ENCODE assay signal across 1 cellular context in the genomic region with DNA sequence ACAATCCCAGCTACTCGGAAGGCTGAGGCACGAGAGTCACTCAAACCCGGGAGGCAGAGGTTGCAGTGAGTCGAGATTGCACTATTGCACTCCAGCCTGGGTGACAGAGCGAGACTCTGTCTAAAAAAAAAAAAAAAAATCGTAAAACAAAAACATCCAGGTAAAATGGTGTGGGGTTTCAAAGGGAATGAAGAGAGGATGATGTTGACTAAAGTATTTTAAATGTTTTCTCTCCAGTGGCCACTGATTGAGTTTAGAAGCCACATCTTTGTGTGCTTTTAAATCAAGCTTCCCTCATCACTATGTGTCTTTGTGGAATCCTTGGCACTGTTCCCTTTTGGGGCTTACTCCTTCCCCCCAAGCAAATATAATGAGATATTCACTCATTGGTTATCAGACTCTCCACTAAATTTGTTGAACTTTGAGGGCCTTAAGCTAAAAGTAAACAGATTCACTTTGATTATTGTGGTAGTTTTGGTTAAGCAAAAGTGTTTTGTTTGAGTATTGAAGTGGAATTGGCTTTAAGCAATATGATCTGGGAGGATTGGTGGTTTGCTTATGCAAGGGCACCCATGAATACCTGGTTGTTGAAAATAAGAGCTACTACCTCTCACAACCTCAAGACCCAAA.
TF ChIP-seq lines count a peak whose summit lies in the region.

No MANE protein-coding gene starts in this region.

TF ChIP-seq in HepG2, 621 proteins besides CTCF, POLR2A, EP300 and RAD21 (continued from another document and continues in another):
- TF ChIP-seq, protein P1, sequence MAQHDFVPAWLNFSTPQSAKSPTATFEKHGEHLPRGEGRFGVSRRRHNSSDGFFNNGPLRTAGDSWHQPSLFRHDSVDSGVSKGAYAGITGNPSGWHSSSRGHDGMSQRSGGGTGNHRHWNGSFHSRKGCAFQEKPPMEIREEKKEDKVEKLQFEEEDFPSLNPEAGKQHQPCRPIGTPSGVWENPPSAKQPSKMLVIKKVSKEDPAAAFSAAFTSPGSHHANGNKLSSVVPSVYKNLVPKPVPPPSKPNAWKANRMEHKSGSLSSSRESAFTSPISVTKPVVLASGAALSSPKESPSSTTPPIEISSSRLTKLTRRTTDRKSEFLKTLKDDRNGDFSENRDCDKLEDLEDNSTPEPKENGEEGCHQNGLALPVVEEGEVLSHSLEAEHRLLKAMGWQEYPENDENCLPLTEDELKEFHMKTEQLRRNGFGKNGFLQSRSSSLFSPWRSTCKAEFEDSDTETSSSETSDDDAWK (CRISPR knock-in tag; IDR thresholded peaks at IDR 0.05): no peak
- no peak for TF ChIP-seq SRF (IDR thresholded peaks at IDR 0.05; ENCODE audit: low read depth, low read length)
- no peak for TF ChIP-seq TEAD2 (CRISPR knock-in tag; IDR thresholded peaks at IDR 0.05)
- TF ChIP-seq, protein P2, sequence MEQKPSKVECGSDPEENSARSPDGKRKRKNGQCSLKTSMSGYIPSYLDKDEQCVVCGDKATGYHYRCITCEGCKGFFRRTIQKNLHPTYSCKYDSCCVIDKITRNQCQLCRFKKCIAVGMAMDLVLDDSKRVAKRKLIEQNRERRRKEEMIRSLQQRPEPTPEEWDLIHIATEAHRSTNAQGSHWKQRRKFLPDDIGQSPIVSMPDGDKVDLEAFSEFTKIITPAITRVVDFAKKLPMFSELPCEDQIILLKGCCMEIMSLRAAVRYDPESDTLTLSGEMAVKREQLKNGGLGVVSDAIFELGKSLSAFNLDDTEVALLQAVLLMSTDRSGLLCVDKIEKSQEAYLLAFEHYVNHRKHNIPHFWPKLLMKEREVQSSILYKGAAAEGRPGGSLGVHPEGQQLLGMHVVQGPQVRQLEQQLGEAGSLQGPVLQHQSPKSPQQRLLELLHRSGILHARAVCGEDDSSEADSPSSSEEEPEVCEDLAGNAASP (CRISPR knock-in tag; IDR thresholded peaks at IDR 0.05; ENCODE audit: borderline replicate concordance): no peak
- no peak for TF ChIP-seq ZNF253 (CRISPR knock-in tag; IDR thresholded peaks at IDR 0.05; ENCODE audit: borderline replicate concordance)
- 0 out of 2 replicates have a peak, but pooled peaks have one; percentile 24 for TF ChIP-seq HOXD1 (CRISPR knock-in tag; IDR thresholded peaks at IDR 0.05)
- no peak for TF ChIP-seq MIER3 (CRISPR knock-in tag; IDR thresholded peaks at IDR 0.05; ENCODE audit: borderline replicate concordance)
- no peak for TF ChIP-seq ZNF282 (IDR thresholded peaks at IDR 0.05; ENCODE audit: partially characterized antibody)
- TF ChIP-seq ZNF451 (CRISPR knock-in tag; IDR thresholded peaks at IDR 0.05): no peak
- TF ChIP-seq CEBPB (IDR thresholded peaks at IDR 0.05; ENCODE audit: borderline replicate concordance, low read depth, low read length): no peak
- TF ChIP-seq, protein P3, sequence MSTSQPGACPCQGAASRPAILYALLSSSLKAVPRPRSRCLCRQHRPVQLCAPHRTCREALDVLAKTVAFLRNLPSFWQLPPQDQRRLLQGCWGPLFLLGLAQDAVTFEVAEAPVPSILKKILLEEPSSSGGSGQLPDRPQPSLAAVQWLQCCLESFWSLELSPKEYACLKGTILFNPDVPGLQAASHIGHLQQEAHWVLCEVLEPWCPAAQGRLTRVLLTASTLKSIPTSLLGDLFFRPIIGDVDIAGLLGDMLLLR (CRISPR knock-in tag; IDR thresholded peaks at IDR 0.05): no peak
- no peak for TF ChIP-seq ZNF350 (CRISPR knock-in tag; IDR thresholded peaks at IDR 0.05; ENCODE audit: borderline replicate concordance, low read depth)
- TF ChIP-seq JUNB (CRISPR knock-in tag; IDR thresholded peaks at IDR 0.05; ENCODE audit: borderline replicate concordance): no peak
- TF ChIP-seq FIP1L1 (IDR thresholded peaks at IDR 0.05; ENCODE audit: borderline replicate concordance, insufficient read depth, low read depth, low read length): no peak
- peak; percentile 92 for TF ChIP-seq FOXA3 (CRISPR knock-in tag; IDR thresholded peaks at IDR 0.05)
- TF ChIP-seq SRSF9 (IDR thresholded peaks at IDR 0.05; ENCODE audit: borderline replicate concordance, insufficient read depth, low read depth, low read length, poor library complexity, severe bottlenecking): no peak
- TF ChIP-seq TRIM24 (CRISPR knock-in tag; IDR thresholded peaks at IDR 0.05): no peak
- no peak for TF ChIP-seq RFXANK (CRISPR knock-in tag; IDR thresholded peaks at IDR 0.05)
- no peak for TF ChIP-seq ZC3H4 (CRISPR knock-in tag; IDR thresholded peaks at IDR 0.05; ENCODE audit: borderline replicate concordance)
- no peak for TF ChIP-seq HOXA5 (CRISPR knock-in tag; IDR thresholded peaks at IDR 0.05)
- no peak for TF ChIP-seq MED1 (CRISPR knock-in tag; IDR thresholded peaks at IDR 0.05)
- TF ChIP-seq ZNF7 (CRISPR knock-in tag; IDR thresholded peaks at IDR 0.05): no peak
- TF ChIP-seq HNRNPLL (IDR thresholded peaks at IDR 0.05; ENCODE audit: low read depth, low read length, poor library complexity, severe bottlenecking): no peak
- TF ChIP-seq, protein P4, sequence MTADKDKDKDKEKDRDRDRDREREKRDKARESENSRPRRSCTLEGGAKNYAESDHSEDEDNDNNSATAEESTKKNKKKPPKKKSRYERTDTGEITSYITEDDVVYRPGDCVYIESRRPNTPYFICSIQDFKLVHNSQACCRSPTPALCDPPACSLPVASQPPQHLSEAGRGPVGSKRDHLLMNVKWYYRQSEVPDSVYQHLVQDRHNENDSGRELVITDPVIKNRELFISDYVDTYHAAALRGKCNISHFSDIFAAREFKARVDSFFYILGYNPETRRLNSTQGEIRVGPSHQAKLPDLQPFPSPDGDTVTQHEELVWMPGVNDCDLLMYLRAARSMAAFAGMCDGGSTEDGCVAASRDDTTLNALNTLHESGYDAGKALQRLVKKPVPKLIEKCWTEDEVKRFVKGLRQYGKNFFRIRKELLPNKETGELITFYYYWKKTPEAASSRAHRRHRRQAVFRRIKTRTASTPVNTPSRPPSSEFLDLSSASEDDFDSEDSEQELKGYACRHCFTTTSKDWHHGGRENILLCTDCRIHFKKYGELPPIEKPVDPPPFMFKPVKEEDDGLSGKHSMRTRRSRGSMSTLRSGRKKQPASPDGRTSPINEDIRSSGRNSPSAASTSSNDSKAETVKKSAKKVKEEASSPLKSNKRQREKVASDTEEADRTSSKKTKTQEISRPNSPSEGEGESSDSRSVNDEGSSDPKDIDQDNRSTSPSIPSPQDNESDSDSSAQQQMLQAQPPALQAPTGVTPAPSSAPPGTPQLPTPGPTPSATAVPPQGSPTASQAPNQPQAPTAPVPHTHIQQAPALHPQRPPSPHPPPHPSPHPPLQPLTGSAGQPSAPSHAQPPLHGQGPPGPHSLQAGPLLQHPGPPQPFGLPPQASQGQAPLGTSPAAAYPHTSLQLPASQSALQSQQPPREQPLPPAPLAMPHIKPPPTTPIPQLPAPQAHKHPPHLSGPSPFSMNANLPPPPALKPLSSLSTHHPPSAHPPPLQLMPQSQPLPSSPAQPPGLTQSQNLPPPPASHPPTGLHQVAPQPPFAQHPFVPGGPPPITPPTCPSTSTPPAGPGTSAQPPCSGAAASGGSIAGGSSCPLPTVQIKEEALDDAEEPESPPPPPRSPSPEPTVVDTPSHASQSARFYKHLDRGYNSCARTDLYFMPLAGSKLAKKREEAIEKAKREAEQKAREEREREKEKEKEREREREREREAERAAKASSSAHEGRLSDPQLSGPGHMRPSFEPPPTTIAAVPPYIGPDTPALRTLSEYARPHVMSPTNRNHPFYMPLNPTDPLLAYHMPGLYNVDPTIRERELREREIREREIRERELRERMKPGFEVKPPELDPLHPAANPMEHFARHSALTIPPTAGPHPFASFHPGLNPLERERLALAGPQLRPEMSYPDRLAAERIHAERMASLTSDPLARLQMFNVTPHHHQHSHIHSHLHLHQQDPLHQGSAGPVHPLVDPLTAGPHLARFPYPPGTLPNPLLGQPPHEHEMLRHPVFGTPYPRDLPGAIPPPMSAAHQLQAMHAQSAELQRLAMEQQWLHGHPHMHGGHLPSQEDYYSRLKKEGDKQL (CRISPR knock-in tag; IDR thresholded peaks at IDR 0.05; ENCODE audit: low read depth): peak; percentile 100
- no peak for TF ChIP-seq NR3C1 (CRISPR knock-in tag; IDR thresholded peaks at IDR 0.05)
- no peak for TF ChIP-seq RFX5 (IDR thresholded peaks at IDR 0.05; ENCODE audit: low read depth, low read length)
- no peak for TF ChIP-seq TBL1XR1 (IDR thresholded peaks at IDR 0.05; ENCODE audit: borderline replicate concordance, low read length, partially characterized antibody)
- no peak for TF ChIP-seq ZNF75D (CRISPR knock-in tag; IDR thresholded peaks at IDR 0.05; ENCODE audit: borderline replicate concordance)
- no peak for TF ChIP-seq HDAC1 (CRISPR knock-in tag; IDR thresholded peaks at IDR 0.05)
- no peak for TF ChIP-seq FOSL1 (CRISPR knock-in tag; IDR thresholded peaks at IDR 0.05; ENCODE audit: borderline replicate concordance)
- TF ChIP-seq, protein P5, sequence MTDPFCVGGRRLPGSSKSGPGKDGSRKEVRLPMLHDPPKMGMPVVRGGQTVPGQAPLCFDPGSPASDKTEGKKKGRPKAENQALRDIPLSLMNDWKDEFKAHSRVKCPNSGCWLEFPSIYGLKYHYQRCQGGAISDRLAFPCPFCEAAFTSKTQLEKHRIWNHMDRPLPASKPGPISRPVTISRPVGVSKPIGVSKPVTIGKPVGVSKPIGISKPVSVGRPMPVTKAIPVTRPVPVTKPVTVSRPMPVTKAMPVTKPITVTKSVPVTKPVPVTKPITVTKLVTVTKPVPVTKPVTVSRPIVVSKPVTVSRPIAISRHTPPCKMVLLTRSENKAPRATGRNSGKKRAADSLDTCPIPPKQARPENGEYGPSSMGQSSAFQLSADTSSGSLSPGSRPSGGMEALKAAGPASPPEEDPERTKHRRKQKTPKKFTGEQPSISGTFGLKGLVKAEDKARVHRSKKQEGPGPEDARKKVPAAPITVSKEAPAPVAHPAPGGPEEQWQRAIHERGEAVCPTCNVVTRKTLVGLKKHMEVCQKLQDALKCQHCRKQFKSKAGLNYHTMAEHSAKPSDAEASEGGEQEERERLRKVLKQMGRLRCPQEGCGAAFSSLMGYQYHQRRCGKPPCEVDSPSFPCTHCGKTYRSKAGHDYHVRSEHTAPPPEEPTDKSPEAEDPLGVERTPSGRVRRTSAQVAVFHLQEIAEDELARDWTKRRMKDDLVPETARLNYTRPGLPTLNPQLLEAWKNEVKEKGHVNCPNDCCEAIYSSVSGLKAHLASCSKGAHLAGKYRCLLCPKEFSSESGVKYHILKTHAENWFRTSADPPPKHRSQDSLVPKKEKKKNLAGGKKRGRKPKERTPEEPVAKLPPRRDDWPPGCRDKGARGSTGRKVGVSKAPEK (CRISPR knock-in tag; IDR thresholded peaks at IDR 0.05; ENCODE audit: borderline replicate concordance): no peak
- no peak for TF ChIP-seq ZNF672 (CRISPR knock-in tag; IDR thresholded peaks at IDR 0.05)
- TF ChIP-seq ZNF552 (CRISPR knock-in tag; IDR thresholded peaks at IDR 0.05; ENCODE audit: borderline replicate concordance): no peak
- 0 out of 2 replicates have a peak, but pooled peaks have one; percentile 70 for TF ChIP-seq GATA4 (IDR thresholded peaks at IDR 0.05; ENCODE audit: borderline replicate concordance, low read depth)
- TF ChIP-seq NKX3-1 (CRISPR knock-in tag; IDR thresholded peaks at IDR 0.05): peak; percentile 96
- TF ChIP-seq REPIN1 (CRISPR knock-in tag; IDR thresholded peaks at IDR 0.05; ENCODE audit: borderline replicate concordance, low read depth): no peak
- TF ChIP-seq ZNF124 (CRISPR knock-in tag; IDR thresholded peaks at IDR 0.05): no peak
- TF ChIP-seq FOXK2 (IDR thresholded peaks at IDR 0.05): no peak
- no peak for TF ChIP-seq ZNF121 (CRISPR knock-in tag; IDR thresholded peaks at IDR 0.05)
- TF ChIP-seq ZNF547 (CRISPR knock-in tag; IDR thresholded peaks at IDR 0.05): no peak
- no peak for TF ChIP-seq ASH2L (IDR thresholded peaks at IDR 0.05; ENCODE audit: insufficient read length, low read depth, low read length)
- TF ChIP-seq RBAK (CRISPR knock-in tag; IDR thresholded peaks at IDR 0.05): no peak
- no peak for TF ChIP-seq ZNF333 (CRISPR knock-in tag; IDR thresholded peaks at IDR 0.05; ENCODE audit: borderline replicate concordance)
- TF ChIP-seq ELF4 (CRISPR knock-in tag; IDR thresholded peaks at IDR 0.05; ENCODE audit: borderline replicate concordance): no peak
- no peak for TF ChIP-seq ZNF343 (CRISPR knock-in tag; IDR thresholded peaks at IDR 0.05)
- no peak for TF ChIP-seq KLF6 (CRISPR knock-in tag; IDR thresholded peaks at IDR 0.05)
- no peak for TF ChIP-seq ZBTB21 (CRISPR knock-in tag; IDR thresholded peaks at IDR 0.05)
- TF ChIP-seq, protein P6, sequence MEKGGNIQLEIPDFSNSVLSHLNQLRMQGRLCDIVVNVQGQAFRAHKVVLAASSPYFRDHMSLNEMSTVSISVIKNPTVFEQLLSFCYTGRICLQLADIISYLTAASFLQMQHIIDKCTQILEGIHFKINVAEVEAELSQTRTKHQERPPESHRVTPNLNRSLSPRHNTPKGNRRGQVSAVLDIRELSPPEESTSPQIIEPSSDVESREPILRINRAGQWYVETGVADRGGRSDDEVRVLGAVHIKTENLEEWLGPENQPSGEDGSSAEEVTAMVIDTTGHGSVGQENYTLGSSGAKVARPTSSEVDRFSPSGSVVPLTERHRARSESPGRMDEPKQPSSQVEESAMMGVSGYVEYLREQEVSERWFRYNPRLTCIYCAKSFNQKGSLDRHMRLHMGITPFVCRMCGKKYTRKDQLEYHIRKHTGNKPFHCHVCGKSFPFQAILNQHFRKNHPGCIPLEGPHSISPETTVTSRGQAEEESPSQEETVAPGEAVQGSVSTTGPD (CRISPR knock-in tag; IDR thresholded peaks at IDR 0.05): no peak
- no peak for TF ChIP-seq IRX3 (CRISPR knock-in tag; IDR thresholded peaks at IDR 0.05; ENCODE audit: borderline replicate concordance, low read depth)
- TF ChIP-seq, protein P7, sequence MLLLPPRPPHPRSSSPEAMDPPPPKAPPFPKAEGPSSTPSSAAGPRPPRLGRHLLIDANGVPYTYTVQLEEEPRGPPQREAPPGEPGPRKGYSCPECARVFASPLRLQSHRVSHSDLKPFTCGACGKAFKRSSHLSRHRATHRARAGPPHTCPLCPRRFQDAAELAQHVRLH (CRISPR knock-in tag; IDR thresholded peaks at IDR 0.05; ENCODE audit: borderline replicate concordance, low read depth): no peak
- TF ChIP-seq BORCS8-MEF2B (CRISPR knock-in tag; IDR thresholded peaks at IDR 0.05): no peak
- TF ChIP-seq KLF11 (CRISPR knock-in tag; IDR thresholded peaks at IDR 0.05): no peak
